9 cellular contexts compared by ENCODE assay signal in the genomic region with DNA sequence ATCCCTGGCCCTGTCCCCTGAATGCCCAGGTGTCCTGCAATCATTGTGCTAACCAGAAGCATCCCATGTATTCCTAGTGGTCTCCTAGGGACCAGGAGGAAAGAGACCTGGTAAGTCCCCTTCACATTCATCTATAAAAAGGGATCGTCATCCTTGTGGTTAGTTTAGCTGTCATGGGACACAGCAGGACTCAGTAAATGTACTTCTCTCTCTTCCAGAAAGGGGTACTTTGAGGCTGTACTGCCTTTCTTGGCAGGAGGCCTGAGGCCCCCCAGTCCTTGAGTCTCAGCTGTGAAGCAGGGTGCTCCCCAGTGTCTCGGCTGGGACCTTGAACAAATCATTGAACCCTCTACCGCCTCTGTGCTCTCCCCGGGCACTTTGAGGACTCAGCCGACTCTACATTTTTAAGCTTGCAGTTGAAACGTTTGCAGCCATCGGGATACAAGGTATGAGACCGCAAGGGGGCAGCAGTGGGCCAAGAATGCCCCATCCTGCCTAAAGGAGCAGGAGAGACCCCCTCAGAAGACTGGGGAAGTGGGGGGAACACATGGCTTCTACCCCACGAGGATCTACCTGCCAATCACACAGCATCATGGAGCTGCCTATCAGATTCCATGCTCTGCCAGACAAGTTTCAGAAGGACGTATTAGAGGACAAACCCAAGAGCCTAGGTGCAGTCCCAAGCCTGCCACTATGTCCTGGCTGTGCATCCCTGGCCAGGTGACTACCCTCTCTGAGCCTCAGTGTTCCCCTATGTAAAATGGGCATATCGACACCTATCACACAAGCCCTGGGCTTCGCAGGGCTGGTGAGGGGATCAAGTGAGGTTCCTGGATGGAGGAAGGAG. TPM values are rescaled to one million over a fixed set of nuclear protein-coding genes. Genes with fewer than 3 reads are reported as not detected.
DNase-seq lines count a peak whose midpoint lies in the region; ATAC-seq, FAIRE-seq and TF ChIP-seq lines count a peak whose summit lies in the region.
"Had no signal": no experiment of that assay in that cellular context is flagged by ENCODE, and none has a peak within 500 bp of the region (broad histone marks: within the 10 kb centered on the region; RNA-seq: fewer than 3 reads in every experiment).

No MANE protein-coding gene starts in this region.

- H3K27me3 ChIP-seq in pancreas: no peaks in the 10 kb centered on the region

- H3K27ac Mint-ChIP-seq in HFFc6 (no peak overlapping the region), type B pancreatic cell (peak overlapping the region; percentile 8)

- H3K4me3 Mint-ChIP-seq in HFFc6: no peak overlapping the region; the same call in 1 of the 2 replicates
- H3K4me3 Mint-ChIP-seq in type B pancreatic cell: peak overlapping the region; percentile 66

- 24 to 28% methylated on average over 12 of the region's 12 CpGs for WGBS in pancreas, 2 donors

- H3K36me3 Mint-ChIP-seq in HFFc6 (ENCODE audit: low read depth): peaks cover 12% of the 10 kb centered on the region
- peaks cover 10% of the 10 kb centered on the region for H3K36me3 Mint-ChIP-seq in type B pancreatic cell

- intact Hi-C loops in pancreas (cut with DNase I): no loop called here

- peaks cover 0 to 36% (median 8%) of the 10 kb centered on the region in 3 donors for H3K4me1 ChIP-seq in pancreas

- H3K4me1 Mint-ChIP-seq in HFFc6 (ENCODE audit: low read depth): peaks cover 20% of the 10 kb centered on the region
- H3K4me1 Mint-ChIP-seq in type B pancreatic cell (ENCODE audit: unreplicated experiment): peaks cover 17% of the 10 kb centered on the region

- DNase-seq in COLO668 (lab: John Stamatoyannopoulos, UW; ENCODE audit: unreplicated experiment) (peak; percentile 42), HFFc6 (peak; percentile 38), SHP77 treated with DMSO at 0.1 percent for 48 hours (lab: John Stamatoyannopoulos, UW) (peak; percentile 3), foreskin melanocyte (peak; percentile 42), pancreas (peak; percentile 37 to 87 (median 62)), type B pancreatic cell (ENCODE audit: extremely low spot score, unreplicated experiment) (peak; percentile 84)
- peak; percentile 55 for DNase-seq in activated T-helper 9 cell treated with anti-CD3 and anti-CD28 coated beads, Interleukin-2, amount 50 U/mL, for 16 hours (ENCODE audit: low read depth)

- H3K27ac ChIP-seq in pancreas: no peak overlapping the region

- no peaks in the 10 kb centered on the region for H3K9me3 ChIP-seq in pancreas

- H3K27me3 Mint-ChIP-seq in HFFc6 (ENCODE audit: insufficient read depth) (peaks cover 2% of the 10 kb centered on the region), type B pancreatic cell (no peaks in the 10 kb centered on the region)

- H3K36me3 ChIP-seq in pancreas: no peaks in the 10 kb centered on the region

- ATAC-seq in pancreas: peak in 2 of 4 donors; percentile 9 to 36
- ATAC-seq in HG02610 (IDR thresholded peaks at IDR 0.05; ENCODE audit: unreplicated experiment): no peak

- no peaks in the 10 kb centered on the region for H3K9me3 Mint-ChIP-seq in HFFc6
- no peaks in the 10 kb centered on the region for H3K9me3 Mint-ChIP-seq in type B pancreatic cell

- no peak for FAIRE-seq in pancreas (lab: Jason Lieb, UNC)

- H3K4me3 ChIP-seq in pancreas: no peak overlapping the region

- TF ChIP-seq CTCF in HFFc6 (IDR thresholded peaks at IDR 0.05): peak; percentile 83
- TF ChIP-seq CTCF in pancreas (IDR thresholded peaks at IDR 0.05): peak; percentile 42 to 56 (median 48)
- TF ChIP-seq CTCF in type B pancreatic cell (conservative IDR thresholded peaks at IDR 0.05): peak; percentile 89

RNA-seq across cellular contexts. Expression of gene PHYKPL, which starts 2.4 kb away (rescaled TPM):
- 10 to 100 TPM; 18.7 to 25.6 (median 23.9) TPM for total RNA-seq in HFFc6 (2021; fragmentation: NEBNext Ultra II Directional; extraction: Animal tissue kit (Norgen Biotek cat#: 25700))
- total RNA-seq in pancreas: 10 to 100 TPM; 29.3 to 60.3 (median 35.9) TPM
- polyA plus RNA-seq in pancreas: 10 to 100 TPM; 78.9 to 83.5 TPM
- 52.7 and 76.2 TPM in 2 replicates for total RNA-seq in type B pancreatic cell (ENCODE audit: low replicate concordance)

RNA-seq across cellular contexts. Expression of gene HNRNPAB, which starts 30.6 kb away (rescaled TPM):
- total RNA-seq in HFFc6 (2021; fragmentation: NEBNext Ultra II Directional; extraction: Animal tissue kit (Norgen Biotek cat#: 25700)): 100 to 1,000 TPM; 153 to 218 (median 197) TPM
- 10 to 100 TPM; 24.5 to 61.6 (median 44.8) TPM for total RNA-seq in pancreas
- polyA plus RNA-seq in pancreas: 10 to 100 TPM; 47.0 to 52.7 TPM
- total RNA-seq in type B pancreatic cell (ENCODE audit: low replicate concordance): 174 and 245 TPM in 2 replicates

RNA-seq across cellular contexts. Expression of gene GMCL2, which starts 47.8 kb away (rescaled TPM):
- not detected for total RNA-seq in HFFc6 (2021; fragmentation: NEBNext Ultra II Directional; extraction: Animal tissue kit (Norgen Biotek cat#: 25700))
- total RNA-seq in pancreas (not detected), type B pancreatic cell (ENCODE audit: low replicate concordance) (not detected in 2 replicates)
- polyA plus RNA-seq in pancreas: not detected
- total RNA-seq: activated CD8-positive, alpha-beta memory T cell treated with anti-CD3 and anti-CD28 coated beads for 36 hours had no signal

Comparison
In these comparisons a context has a peak if more than half of its experiments do, and no peak if none do; other contexts are left out.
1. DNase-seq: peak in every context shown above with its lines; median percentile 84 in type B pancreatic cell; 62 in pancreas; 55 in activated T-helper 9 cell treated with anti-CD3 and anti-CD28 coated beads, Interleukin-2, amount 50 U/mL, for 16 hours; 42 in COLO668; 42 in foreskin melanocyte; 38 in HFFc6; 3 in SHP77 treated with DMSO at 0.1 percent for 48 hours.